In the genomic region with DNA sequence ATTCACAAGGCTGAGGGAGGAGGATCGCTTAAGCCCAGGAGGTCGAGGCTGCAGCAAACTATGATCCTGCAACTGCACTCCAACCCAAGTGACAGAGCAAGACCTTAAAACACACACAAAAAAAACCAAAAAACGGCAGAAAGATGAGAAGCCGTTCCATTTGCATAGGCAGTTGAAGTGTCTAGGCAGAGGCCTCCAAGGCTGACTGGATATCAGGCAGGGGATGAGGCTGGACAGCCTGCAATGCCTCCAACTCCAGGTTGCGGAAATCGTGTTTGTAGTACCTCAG, we compare ENCODE assay signal across 8 cellular contexts. TPM values are rescaled to one million over a fixed set of nuclear protein-coding genes. Genes with fewer than 3 reads are reported as not detected.
DNase-seq lines count a peak whose midpoint lies in the region; ATAC-seq, FAIRE-seq and TF ChIP-seq lines count a peak whose summit lies in the region.

No MANE protein-coding gene starts in this region.

- intact Hi-C loops in colonic mucosa (cut with DNase I), result loop anchor here (2.0 kb wide), 1 partner anchor 77 kb away; no protein-coding TSS in a partner anchor

- DNase-seq in colonic mucosa (no peak), NK-92 (lab: John Stamatoyannopoulos, UW; ENCODE audit: unreplicated experiment) (no peak), HTR-8/SVneo (ENCODE audit: insufficient read length, low spot score) (no peak)

- no peak for TF ChIP-seq EP300 in neural cell (conservative IDR thresholded peaks at IDR 0.05; ENCODE audit: poor library complexity, severe bottlenecking)

- TF ChIP-seq CTCF in Loucy (conservative IDR thresholded peaks at IDR 0.05; ENCODE audit: low read length), result no peak
- TF ChIP-seq CTCF in colonic mucosa (IDR thresholded peaks at IDR 0.05), result no peak
- no peak for TF ChIP-seq CTCF in neural cell (IDR thresholded peaks at IDR 0.05; ENCODE audit: poor library complexity, severe bottlenecking)

- H3K9ac ChIP-seq in BLaER1 (peak overlapping the region; percentile 72; the same call in 1 of the 2 replicates), Loucy (ENCODE audit: low read depth, low read length, poor library complexity, severe bottlenecking) (no peak overlapping the region), colonic mucosa (ENCODE audit: low read depth in 2 of 2, low read length in 2 of 2) (peak overlapping the region in 1 of 2 donors; percentile 86), neural cell (ENCODE audit: low read length) (peak overlapping the region; percentile 76)

- peak overlapping the region; percentile 13; the same call in 1 of the 2 replicates for H3K4me3 ChIP-seq in BLaER1
- peak overlapping the region; percentile 82 for H3K4me3 ChIP-seq in Loucy (ENCODE audit: low read length, poor library complexity, severe bottlenecking)
- H3K4me3 ChIP-seq in colonic mucosa, result peak overlapping the region; percentile 47
- H3K4me3 ChIP-seq in neural cell (ENCODE audit: low read length), result peak overlapping the region; percentile 87

- H3K79me2 ChIP-seq in Loucy (ENCODE audit: insufficient read depth, low read length), result peaks cover 30% of the 10 kb centered on the region
- peaks cover 11% of the 10 kb centered on the region for H3K79me2 ChIP-seq in neural cell (replicated peaks; ENCODE audit: insufficient read depth, low read length)

- H3K4me1 ChIP-seq in BLaER1 (peaks cover 61% of the 10 kb centered on the region), Loucy (ENCODE audit: insufficient read depth, low read length, poor library complexity, severe bottlenecking) (peaks cover 19% of the 10 kb centered on the region), colonic mucosa (no peaks in the 10 kb centered on the region)

- H4K20me1 ChIP-seq in BLaER1 (peaks cover 18% of the 10 kb centered on the region), Loucy (ENCODE audit: insufficient read depth, low read length, poor library complexity, severe bottlenecking) (peaks cover 14% of the 10 kb centered on the region), neural cell (ENCODE audit: insufficient read depth) (no peaks in the 10 kb centered on the region)

- H3K27me3 ChIP-seq in BLaER1 (no peaks in the 10 kb centered on the region), Loucy (ENCODE audit: insufficient read depth, low read length, poor library complexity, severe bottlenecking) (peaks cover 5% of the 10 kb centered on the region), colonic mucosa (no peaks in the 10 kb centered on the region), neural cell (ENCODE audit: insufficient read depth, low read depth, low read length) (no peaks in the 10 kb centered on the region)

- TF ChIP-seq RAD21 in neural cell (conservative IDR thresholded peaks at IDR 0.05), result no peak

- H3K9me3 ChIP-seq in BLaER1 (no peaks in the 10 kb centered on the region), Loucy (ENCODE audit: insufficient read depth, low read depth, low read length) (no peaks in the 10 kb centered on the region), colonic mucosa (no peaks in the 10 kb centered on the region), neural cell (ENCODE audit: low read length) (no peaks in the 10 kb centered on the region)

- H3K36me3 ChIP-seq in BLaER1 (no peaks in the 10 kb centered on the region; the same call in 1 of the 2 replicates), Loucy (ENCODE audit: insufficient read depth, low read length) (no peaks in the 10 kb centered on the region), colonic mucosa (no peaks in the 10 kb centered on the region), neural cell (ENCODE audit: insufficient read depth, low read length) (no peaks in the 10 kb centered on the region)

- H3K27ac ChIP-seq in BLaER1, result peak overlapping the region; percentile 56
- peak overlapping the region; percentile 91 for H3K27ac ChIP-seq in colonic mucosa
- H3K27ac ChIP-seq in neural cell (ENCODE audit: low read length), result peak overlapping the region; percentile 94

- H3K9me2 ChIP-seq in Loucy (replicated peaks; ENCODE audit: low read depth, low read length) (no peaks in the 10 kb centered on the region), neural cell (ENCODE audit: insufficient read depth, low read length) (no peaks in the 10 kb centered on the region)

- H3K4me2 ChIP-seq in BLaER1, result peak overlapping the region; percentile 86
- H3K4me2 ChIP-seq in Loucy (ENCODE audit: low read depth, low read length, poor library complexity, severe bottlenecking), result peak overlapping the region; percentile 82
- no peak overlapping the region for H3K4me2 ChIP-seq in neural cell (ENCODE audit: low read length)

- H3F3A ChIP-seq in Loucy (ENCODE audit: low read depth) (no peaks in the 10 kb centered on the region), neural cell (ENCODE audit: insufficient read depth, low read length, poor library complexity, severe bottlenecking) (no peaks in the 10 kb centered on the region)

- ATAC-seq in GM18867 (IDR thresholded peaks at IDR 0.05; ENCODE audit: unreplicated experiment), result no peak
- no peak for ATAC-seq in HG02571 (IDR thresholded peaks at IDR 0.05; ENCODE audit: unreplicated experiment)

- H2AFZ ChIP-seq in Loucy (ENCODE audit: low read length) (peak overlapping the region; percentile 40; the same call in 1 of the 2 replicates), neural cell (ENCODE audit: low read depth, low read length) (no peak overlapping the region)

- no peak for FAIRE-seq in HTR-8/SVneo (lab: Jason Lieb, UNC)

TF ChIP-seq in neural cell, 6 proteins besides CTCF, POLR2A, EP300 and RAD21:
- TF ChIP-seq TAF1 (IDR thresholded peaks at IDR 0.05; ENCODE audit: low read depth) (no peak), SMC3 (conservative IDR thresholded peaks at IDR 0.05; ENCODE audit: poor library complexity) (no peak), POLR2AphosphoS5 (IDR thresholded peaks at IDR 0.05) (no peak)

RNA-seq across cellular contexts. Expression of gene FBXL19, which starts 2.0 kb away (rescaled TPM):
- total RNA-seq in colonic mucosa, result 10 to 100 TPM; 21.9 to 44.8 TPM
- 99.6 and 124 TPM in 2 replicates for polyA plus RNA-seq in neural cell
- 122 and 157 TPM in 2 replicates for polyA minus RNA-seq in neural cell

RNA-seq across cellular contexts. Expression of gene CTF1, which starts 25.0 kb away (rescaled TPM):
- total RNA-seq in colonic mucosa, result 1 to 10 TPM in 1 of 2 donors, under 1 TPM in 1; 0.72 to 1.6 TPM
- not detected in 2 replicates for polyA plus RNA-seq in neural cell
- polyA minus RNA-seq in neural cell, result not detected in 2 replicates

RNA-seq across cellular contexts. Expression of gene ORAI3, which starts 27.5 kb away (rescaled TPM):
- 10 to 100 TPM; 14.3 to 22.1 TPM for total RNA-seq in colonic mucosa
- polyA plus RNA-seq in neural cell, result 5.7 and 7.3 TPM in 2 replicates
- polyA minus RNA-seq in neural cell, result 5.8 and 6.5 TPM in 2 replicates

RNA-seq across cellular contexts. Expression of gene BCL7C, which starts 27.5 kb away (rescaled TPM):
- total RNA-seq in colonic mucosa, result 10 to 100 TPM; 19.9 to 34.5 TPM
- 39.2 and 44.9 TPM in 2 replicates for polyA plus RNA-seq in neural cell
- 43.1 and 44.2 TPM in 2 replicates for polyA minus RNA-seq in neural cell

RNA-seq across cellular contexts. Expression of gene SETD1A, which starts 36.2 kb away (rescaled TPM):
- 10 to 100 TPM; 11.6 to 15.9 TPM for total RNA-seq in colonic mucosa
- 1.4 and 3.3 TPM in 2 replicates for polyA plus RNA-seq in neural cell
- 3.9 and 13.7 TPM in 2 replicates for polyA minus RNA-seq in neural cell

Comparison
In these comparisons a context has a peak if more than half of its experiments do, and no peak if none do; other contexts are left out.
1. H3K4me3 ChIP-seq: peak in every context shown above with its lines; median percentile 87 in neural cell; 82 in Loucy; 47 in colonic mucosa; 13 in BLaER1.